ENCODE assay signal across 10 cellular contexts in the genomic region with DNA sequence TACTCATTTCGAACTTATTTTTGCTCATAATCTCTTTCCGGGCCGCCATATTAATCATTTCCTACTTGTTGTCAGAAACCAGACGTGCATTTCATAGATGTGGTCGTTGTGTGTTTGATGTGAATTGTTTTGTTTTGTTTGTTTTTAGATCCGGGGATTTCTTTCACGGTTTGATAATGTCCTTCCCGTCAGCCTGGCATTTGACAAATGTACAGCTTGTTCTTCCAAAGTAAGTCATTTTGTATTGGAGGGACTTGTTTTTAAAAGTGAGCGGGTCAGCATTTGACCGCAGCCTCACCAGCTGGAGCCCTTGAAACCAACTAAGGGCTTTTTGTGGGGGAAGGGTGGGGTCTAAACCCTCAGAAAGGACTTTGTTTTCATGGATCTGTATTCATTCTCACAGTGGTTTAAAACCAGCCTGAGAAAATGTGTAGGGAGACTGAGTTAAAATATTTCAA.
A peak's percentile ranks its signal among the peaks of the same experiment; 100 is the strongest.
DNase-seq lines count a peak whose midpoint lies in the region; ATAC-seq and TF ChIP-seq lines count a peak whose summit lies in the region.
"Had no signal": no experiment of that assay in that cellular context is flagged by ENCODE, and none has a peak within 500 bp of the region (broad histone marks: within the 10 kb centered on the region; RNA-seq: fewer than 3 reads in every experiment).

No MANE protein-coding gene starts in this region.

- peak overlapping the region; percentile 47 for H3K4me3 Mint-ChIP-seq in mesothelial cell of epicardium

- no peak for ATAC-seq in Panc1

- no peak for TF ChIP-seq CTCF in Panc1 (IDR thresholded peaks at IDR 0.05)
- TF ChIP-seq CTCF in dorsolateral prefrontal cortex (IDR thresholded peaks at IDR 0.05 in 54 of 56, conservative IDR thresholded peaks at IDR 0.05 in 2 of 56; ENCODE audit: low read depth in 1 of 56, partially characterized antibody in 56 of 56) = no peak
- TF ChIP-seq CTCF in mesothelial cell of epicardium (IDR thresholded peaks at IDR 0.05; ENCODE audit: unreplicated experiment) = no peak
- TF ChIP-seq CTCF in tibial artery (IDR thresholded peaks at IDR 0.05) = no peak
- TF ChIP-seq CTCF in A673 (conservative IDR thresholded peaks at IDR 0.05; ENCODE audit: low read depth, low read length) = no peak
- TF ChIP-seq CTCF in colonic mucosa (IDR thresholded peaks at IDR 0.05) = no peak

- CTCF ChIA-PET in Panc1 (lab: Charles Lee) (interaction anchor here (0.6 to 1.3 kb wide), 4 partner anchors 11 to 261 kb away, joined by 3 to 4 read pairs (median 3); no protein-coding TSS in a partner anchor), A673 (lab: Charles Lee) (interaction anchor here (1.3 to 1.8 kb wide), 2 partner anchors 271 to 424 kb away, joined by 3 to 10 read pairs; no protein-coding TSS in a partner anchor)

- no TSS peak for BruUV-seq in Panc1 (replicated peaks; lab: Mats Ljungman, UMichigan)
- no TSS peak for BruUV-seq in A673 (replicated peaks; lab: Mats Ljungman, UMichigan)

- H3K36me3 Mint-ChIP-seq in mesothelial cell of epicardium = no peaks in the 10 kb centered on the region

- H3K27me3 Mint-ChIP-seq in mesothelial cell of epicardium (ENCODE audit: low read depth) = no peaks in the 10 kb centered on the region

- DNase-seq in Panc1 (ENCODE audit: low read depth, low spot score) (no peak), dorsolateral prefrontal cortex (no peak), mesothelial cell of epicardium (ENCODE audit: low spot score in 2 of 2, unreplicated experiment in 2 of 2) (no peak), tibial artery (no peak), A673 (ENCODE audit: low spot score) (no peak), NCI-H1930 (lab: John Stamatoyannopoulos, UW) (no peak), colonic mucosa (no peak)
- DNase-seq: left colon, right lobe of liver, T-helper 9 cell had no signal

- H3K36me3 ChIP-seq in Panc1 (ENCODE audit: control insufficient read depth, insufficient read depth, low read length) (peaks cover 5% of the 10 kb centered on the region; the same call in 1 of the 2 replicates), tibial artery (no peaks in the 10 kb centered on the region), A673 (ENCODE audit: insufficient read depth, low read length, poor library complexity, severe bottlenecking) (no peaks in the 10 kb centered on the region), colonic mucosa (no peaks in the 10 kb centered on the region)
- H3K36me3 ChIP-seq: right lobe of liver had no signal

- peak overlapping the region; percentile 91 for H3K27ac Mint-ChIP-seq in mesothelial cell of epicardium

- H3K27me3 ChIP-seq in Panc1 (ENCODE audit: control insufficient read depth, insufficient read depth, low read length) (no peaks in the 10 kb centered on the region), dorsolateral prefrontal cortex (no peaks in the 10 kb centered on the region), tibial artery (no peaks in the 10 kb centered on the region), A673 (replicated peaks; ENCODE audit: insufficient read depth, low read depth, low read length, poor library complexity) (no peaks in the 10 kb centered on the region), colonic mucosa (no peaks in the 10 kb centered on the region)
- H3K27me3 ChIP-seq: right lobe of liver had no signal

- H3K4me3 ChIP-seq in Panc1 (ENCODE audit: low read depth in 2 of 2, low read length in 2 of 2) (no peak overlapping the region), dorsolateral prefrontal cortex (peak overlapping the region in 47 of 59 donors; percentile 0 to 57 (median 27)), tibial artery (peak overlapping the region; percentile 17 to 32), A673 (ENCODE audit: low read depth, low read length, poor library complexity, severe bottlenecking) (no peak overlapping the region), colonic mucosa (no peak overlapping the region)
- H3K4me3 ChIP-seq: right lobe of liver had no signal

- in situ Hi-C loops in Panc1 (cut with HindIII; ENCODE audit: low pct_unique_long_range_greater_than_20kb, low sequenced_read_pairs) = no loop called here

- intact Hi-C loops in Panc1 (cut with micrococcal nuclease; ENCODE audit: unreplicated experiment) = loop anchor here (2.0 to 10.0 kb wide), 3 partner anchors 167 to 425 kb away; no protein-coding TSS in a partner anchor
- intact Hi-C loops in dorsolateral prefrontal cortex (cut with DNase I) = loop anchor here (2.0 to 10.0 kb wide), 6 partner anchors 77 to 457 kb away; a partner anchor contains a TSS
- intact Hi-C loops in tibial artery (cut with DNase I; ENCODE audit: low total_unique reads) = loop anchor here (5.0 kb wide), 1 partner anchor 427 kb away; no protein-coding TSS in a partner anchor
- intact Hi-C loops in A673 (cut with micrococcal nuclease; ENCODE audit: unreplicated experiment) = loop anchor here (2.0 to 10.0 kb wide), 2 partner anchors 425 to 455 kb away; no protein-coding TSS in a partner anchor
- intact Hi-C loops in colonic mucosa (cut with DNase I) = loop anchor here (5.0 kb wide), 1 partner anchor 272 kb away; no protein-coding TSS in a partner anchor

- H3K9me3 ChIP-seq in Panc1 (ENCODE audit: control insufficient read depth, insufficient read depth, low read depth, low read length) = no peaks in the 10 kb centered on the region
- no peaks in the 10 kb centered on the region for H3K9me3 ChIP-seq in tibial artery
- H3K9me3 ChIP-seq in A673 (ENCODE audit: low read depth, low read length, poor library complexity, severe bottlenecking) = no peaks in the 10 kb centered on the region
- no peaks in the 10 kb centered on the region for H3K9me3 ChIP-seq in colonic mucosa
- H3K9me3 ChIP-seq: right lobe of liver had no signal

- H3K9ac ChIP-seq in colonic mucosa (ENCODE audit: low read depth in 2 of 2, low read length in 2 of 2) = peak overlapping the region in 1 of 2 donors; percentile 15

- H3K4me1 ChIP-seq in Panc1 (ENCODE audit: control insufficient read depth, insufficient read depth, low read length) (peaks cover 16% of the 10 kb centered on the region; the same call in 1 of the 2 replicates), tibial artery (peaks cover 0 to 15% (median 5%) of the 10 kb centered on the region in 4 donors), A673 (ENCODE audit: insufficient read depth, low read length, poor library complexity, severe bottlenecking) (peaks cover 7% of the 10 kb centered on the region), colonic mucosa (no peaks in the 10 kb centered on the region)
- H3K4me1 ChIP-seq: right lobe of liver had no signal

- POLR2A ChIA-PET in Panc1 (lab: Charles Lee) = no interaction called here
- POLR2A ChIA-PET in A673 (lab: Charles Lee; ENCODE audit: low non-redundant PET) = interaction anchor here (0.6 to 0.7 kb wide), 2 partner anchors 263 to 1679 kb away, joined by 4 to 9 read pairs; no protein-coding TSS in a partner anchor

- H3K9me3 Mint-ChIP-seq in mesothelial cell of epicardium = no peaks in the 10 kb centered on the region

- peaks cover 44% of the 10 kb centered on the region for H3K4me1 Mint-ChIP-seq in mesothelial cell of epicardium

- peak overlapping the region; percentile 92 for H3K27ac ChIP-seq in Panc1 (ENCODE audit: low read length)
- peak overlapping the region in 51 of 59 donors; percentile 7 to 79 (median 55) for H3K27ac ChIP-seq in dorsolateral prefrontal cortex
- H3K27ac ChIP-seq in tibial artery = peak overlapping the region; percentile 63 to 68
- H3K27ac ChIP-seq in A673 (ENCODE audit: low read depth, low read length, poor library complexity, severe bottlenecking) = no peak overlapping the region
- no peak overlapping the region for H3K27ac ChIP-seq in colonic mucosa
- H3K27ac ChIP-seq: right lobe of liver had no signal

Comparison
In these comparisons a context has a peak if more than half of its experiments do, and no peak if none do; other contexts are left out.
1. H3K27ac ChIP-seq: peak in Panc1 (single experiment), dorsolateral prefrontal cortex (51 of 59) and tibial artery (2 of 2); none in A673 (single experiment) and colonic mucosa (single experiment).
2. H3K4me3 ChIP-seq: peak in dorsolateral prefrontal cortex (47 of 59) and tibial artery (2 of 2); none in Panc1 (0 of 2), A673 (single experiment) and colonic mucosa (single experiment).